In genomic region chr3:169940486-169941181, GRCh38 we compare ENCODE assay signal across 12 cellular contexts. TPM values are rescaled to one million over a fixed set of nuclear protein-coding genes. Genes with fewer than 3 reads are reported as not detected.
DNase-seq lines count a peak whose midpoint lies in the region; ATAC-seq lines count a peak whose summit lies in the region.
"Had no signal": no experiment of that assay in that cellular context is flagged by ENCODE, and none has a peak within 500 bp of the region (broad histone marks: within the 10 kb centered on the region; RNA-seq: fewer than 3 reads in every experiment).

No MANE protein-coding gene starts in this region.

- no peaks in the 10 kb centered on the region for H3K27me3 ChIP-seq in BLaER1
- H3K27me3 ChIP-seq: esophagus muscularis mucosa had no signal

- H3K36me3 ChIP-seq in BLaER1: no peaks in the 10 kb centered on the region
- H3K36me3 ChIP-seq: esophagus muscularis mucosa had no signal

- H3K9me3 ChIP-seq in BLaER1: no peaks in the 10 kb centered on the region
- H3K9me3 ChIP-seq: esophagus muscularis mucosa had no signal

- peak overlapping the region; percentile 68 for H3K9ac ChIP-seq in BLaER1

- peak overlapping the region; percentile 78 for H3K4me2 ChIP-seq in BLaER1

- DNase-seq in NCI-H774 (lab: John Stamatoyannopoulos, UW): peak; percentile 72
- DNase-seq in cardiac septum (ENCODE audit: low spot score): no peak
- no peak for DNase-seq in SW 1271 (lab: John Stamatoyannopoulos, UW)
- DNase-seq in DMS 273 treated with DMSO at 0.1 percent for 48 hours (lab: John Stamatoyannopoulos, UW): no peak
- DNase-seq in cortex of kidney (lab: John Stamatoyannopoulos, UW): no peak
- DNase-seq: CD4-positive, CD25-positive, alpha-beta regulatory T cell had no signal

- no peaks in the 10 kb centered on the region for H4K20me1 ChIP-seq in BLaER1

- peak; percentile 83 for ATAC-seq in GM19324 (IDR thresholded peaks at IDR 0.05; ENCODE audit: low FRiP score, unreplicated experiment)
- ATAC-seq in HG02981 (IDR thresholded peaks at IDR 0.05; ENCODE audit: unreplicated experiment): peak; percentile 71

- intact Hi-C loops in cardiac septum (cut with DNase I): no loop called here

- peaks cover 76% of the 10 kb centered on the region for H3K4me1 ChIP-seq in BLaER1
- H3K4me1 ChIP-seq: esophagus muscularis mucosa had no signal

- H3K4me3 ChIP-seq in BLaER1: peak overlapping the region; percentile 43
- H3K4me3 ChIP-seq: esophagus muscularis mucosa had no signal

- H3K27ac ChIP-seq in BLaER1: peak overlapping the region; percentile 94
- H3K27ac ChIP-seq: esophagus muscularis mucosa had no signal

RNA-seq across cellular contexts. Expression of gene SEC62, which starts 26.0 kb away (rescaled TPM):
- total RNA-seq in cardiac septum: 74.5 TPM

RNA-seq across cellular contexts. Expression of gene SAMD7, which starts 29.3 kb away (rescaled TPM):
- not detected for total RNA-seq in cardiac septum
- total RNA-seq: CD4-positive, CD25-positive, alpha-beta regulatory T cell; esophagus muscularis mucosa; HT1080; myocyte had no signal
